In the genomic region with DNA sequence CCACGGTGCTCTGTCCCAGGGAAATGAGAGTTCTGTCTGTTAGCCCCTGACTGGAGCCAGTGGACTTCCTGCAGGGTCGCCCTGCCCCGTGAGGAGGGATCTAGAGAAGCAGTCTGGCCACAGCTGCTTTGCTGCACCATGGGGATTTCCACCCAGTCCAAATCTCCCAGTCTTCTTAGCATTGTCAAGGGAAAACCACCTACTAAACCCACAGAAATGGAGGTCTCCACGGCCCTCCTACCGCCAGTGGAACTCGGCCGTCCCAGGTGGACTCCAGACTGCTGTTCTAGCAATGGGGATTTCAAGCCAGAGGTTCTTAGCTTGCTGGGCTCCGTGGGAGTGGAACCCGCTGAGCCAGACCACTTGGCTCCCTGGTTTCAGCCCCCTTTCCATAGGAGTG, we compare ENCODE assay signal across 31 cellular contexts.
"Had no signal": no experiment of that assay in that cellular context is flagged by ENCODE, and none has a peak within 500 bp of the region (broad histone marks: within the 10 kb centered on the region; RNA-seq: fewer than 3 reads in every experiment).

No MANE protein-coding gene starts in this region.

- H3K36me3 Mint-ChIP-seq: immature natural killer cell, mesothelial cell of epicardium, naive B cell, natural killer cell, neural progenitor cell had no signal

- H3K79me2 ChIP-seq: parathyroid adenoma had no signal

- H3K27ac Mint-ChIP-seq: immature natural killer cell; mesothelial cell of epicardium; natural killer cell; nephron progenitor cell; neural progenitor cell; progenitor cell of endocrine pancreas; stimulated activated naive CD8-positive, alpha-beta T cell treated with anti-CD3 and anti-CD28 coated beads, Interleukin-15, Interleukin-2, amounts not matched to agents 100 ng/mL and 50 ng/mL, for 24 hours had no signal

- H3K27me3 Mint-ChIP-seq: naive B cell; progenitor cell of endocrine pancreas; stimulated activated naive CD8-positive, alpha-beta T cell treated with anti-CD3 and anti-CD28 coated beads, Interleukin-15, Interleukin-2, amounts not matched to agents 100 ng/mL and 50 ng/mL, for 24 hours had no signal

- H3K9me3 Mint-ChIP-seq: nephron progenitor cell had no signal

- H3K4me1 ChIP-seq: left lung, lower lobe of right lung, neural progenitor cell, parathyroid adenoma, right atrium auricular region, right lobe of liver, suprapubic skin, tibial artery, uterus had no signal

- H3K27me3 ChIP-seq: left lung, neural progenitor cell, neutrophil, right atrium auricular region, right lobe of liver, suprapubic skin, tibial artery, uterus had no signal

- H3K4me1 Mint-ChIP-seq: immature natural killer cell, mesothelial cell of epicardium, naive B cell, natural killer cell, nephron progenitor cell, neural progenitor cell had no signal

- H3K4me3 Mint-ChIP-seq: immature natural killer cell; mesothelial cell of epicardium; naive B cell; natural killer cell; nephron progenitor cell; neural progenitor cell; stimulated activated naive CD8-positive, alpha-beta T cell treated with anti-CD3 and anti-CD28 coated beads, Interleukin-15, Interleukin-2, amounts not matched to agents 100 ng/mL and 50 ng/mL, for 24 hours had no signal

- H3K9ac ChIP-seq: neural progenitor cell, parathyroid adenoma had no signal

- H3K4me2 ChIP-seq: neural progenitor cell, smooth muscle cell had no signal

- ATAC-seq: left colon, left lung, lower lobe of right lung, natural killer cell, right lobe of liver had no signal

- DNase-seq: hypothalamus; immature natural killer cell; kidney glomerular epithelial cell; left colon; lower lobe of right lung; mammary epithelial cell; mesenchymal stem cell; naive B cell; natural killer cell; nephron progenitor cell; occipital lobe; right lobe of liver; stimulated activated CD4-positive, alpha-beta T cell treated with anti-CD3 and anti-CD28 coated beads, Interleukin-12 subunit alpha, Interleukin-12 subunit beta, amount 100 ng/mL, for 4 hours; stimulated activated CD4-positive, alpha-beta T cell treated with anti-CD3 and anti-CD28 coated beads, Interleukin-15, amount 100 ng/mL, for 24 hours; stimulated activated CD4-positive, alpha-beta T cell treated with anti-CD3 and anti-CD28 coated beads, Interleukin-2, amount 100 ng/mL, for 24 hours; stimulated activated CD4-positive, alpha-beta T cell treated with anti-CD3 and anti-CD28 coated beads, Interleukin-4, amount 100 ng/mL, for 1 hour; stimulated activated naive CD4-positive, alpha-beta T cell; trophoblast cell; uterus had no signal

- H3K27ac ChIP-seq: left lung, lower lobe of right lung, neural progenitor cell, neutrophil, parathyroid adenoma, right atrium auricular region, right lobe of liver, suprapubic skin, thoracic aorta, tibial artery, uterus had no signal

- H3K4me3 ChIP-seq: left lung, lower lobe of right lung, neural progenitor cell, right atrium auricular region, right lobe of liver, smooth muscle cell, suprapubic skin, thoracic aorta, tibial artery, uterus had no signal

- H3K9me3 ChIP-seq: left lung, neutrophil, right atrium auricular region, right lobe of liver, suprapubic skin, thoracic aorta, uterus had no signal

- H3K36me3 ChIP-seq: left lung, lower lobe of right lung, neural progenitor cell, neutrophil, right atrium auricular region, right lobe of liver, suprapubic skin, thoracic aorta, tibial artery, uterus had no signal
